Comparison of ENCODE assay signal across 1 cellular context in the genomic region with DNA sequence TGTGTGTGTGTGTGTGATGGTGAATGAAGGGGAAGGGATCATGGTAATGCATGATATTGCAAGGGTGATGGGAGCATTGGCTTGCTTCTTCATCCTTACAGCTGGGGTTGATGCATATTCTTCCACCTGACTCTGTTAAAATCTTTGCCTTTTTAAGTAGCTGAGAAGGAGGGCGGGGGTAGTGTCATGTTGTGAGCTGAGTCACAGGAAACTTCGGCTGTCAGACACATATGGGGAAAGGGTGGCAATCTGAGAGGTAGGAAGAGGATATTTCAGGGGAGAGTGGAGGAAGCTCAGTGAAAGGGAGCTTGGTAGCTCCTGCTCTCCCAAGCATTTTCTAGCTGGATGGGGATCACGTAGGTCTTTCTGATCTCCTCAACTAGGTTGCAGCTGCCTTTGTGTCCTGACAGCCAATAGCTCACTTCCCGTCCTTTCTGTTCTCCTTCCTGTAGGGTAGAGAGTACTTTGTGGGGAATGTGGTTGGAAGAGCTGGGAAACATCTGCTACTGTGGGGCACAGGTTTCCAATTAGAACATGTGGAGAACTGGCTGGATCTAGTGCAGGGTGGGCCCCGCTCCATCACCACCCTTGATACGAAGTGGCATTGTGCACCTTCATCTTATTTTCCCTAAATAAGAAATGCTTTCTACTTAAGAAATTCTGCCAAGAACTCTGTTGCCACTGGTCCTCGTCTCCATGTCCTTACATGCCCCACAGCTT.
TF ChIP-seq lines count a peak whose summit lies in the region.

No MANE protein-coding gene starts in this region.

TF ChIP-seq in WTC11, 78 proteins besides CTCF, POLR2A, EP300 and RAD21 (continued from another document):
- TF ChIP-seq ZNF671 (CRISPR knock-in tag; IDR thresholded peaks at IDR 0.05) (no peak), NR2C2 (CRISPR knock-in tag; IDR thresholded peaks at IDR 0.05) (no peak), JUN (CRISPR knock-in tag; IDR thresholded peaks at IDR 0.05) (no peak), SP1 (CRISPR knock-in tag; conservative IDR thresholded peaks at IDR 0.05) (no peak), ESRRA (CRISPR knock-in tag; IDR thresholded peaks at IDR 0.05; ENCODE audit: borderline replicate concordance) (no peak), NR3C1 (CRISPR knock-in tag; conservative IDR thresholded peaks at IDR 0.05; ENCODE audit: low read depth) (no peak)
- TF ChIP-seq, protein P1, sequence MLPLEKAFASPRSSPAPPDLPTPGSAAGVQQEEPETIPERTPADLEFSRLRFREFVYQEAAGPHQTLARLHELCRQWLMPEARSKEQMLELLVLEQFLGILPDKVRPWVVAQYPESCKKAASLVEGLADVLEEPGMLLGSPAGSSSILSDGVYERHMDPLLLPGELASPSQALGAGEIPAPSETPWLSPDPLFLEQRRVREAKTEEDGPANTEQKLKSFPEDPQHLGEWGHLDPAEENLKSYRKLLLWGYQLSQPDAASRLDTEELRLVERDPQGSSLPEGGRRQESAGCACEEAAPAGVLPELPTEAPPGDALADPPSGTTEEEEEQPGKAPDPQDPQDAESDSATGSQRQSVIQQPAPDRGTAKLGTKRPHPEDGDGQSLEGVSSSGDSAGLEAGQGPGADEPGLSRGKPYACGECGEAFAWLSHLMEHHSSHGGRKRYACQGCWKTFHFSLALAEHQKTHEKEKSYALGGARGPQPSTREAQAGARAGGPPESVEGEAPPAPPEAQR (CRISPR knock-in tag; IDR thresholded peaks at IDR 0.05), result no peak
- TF ChIP-seq, protein P2, sequence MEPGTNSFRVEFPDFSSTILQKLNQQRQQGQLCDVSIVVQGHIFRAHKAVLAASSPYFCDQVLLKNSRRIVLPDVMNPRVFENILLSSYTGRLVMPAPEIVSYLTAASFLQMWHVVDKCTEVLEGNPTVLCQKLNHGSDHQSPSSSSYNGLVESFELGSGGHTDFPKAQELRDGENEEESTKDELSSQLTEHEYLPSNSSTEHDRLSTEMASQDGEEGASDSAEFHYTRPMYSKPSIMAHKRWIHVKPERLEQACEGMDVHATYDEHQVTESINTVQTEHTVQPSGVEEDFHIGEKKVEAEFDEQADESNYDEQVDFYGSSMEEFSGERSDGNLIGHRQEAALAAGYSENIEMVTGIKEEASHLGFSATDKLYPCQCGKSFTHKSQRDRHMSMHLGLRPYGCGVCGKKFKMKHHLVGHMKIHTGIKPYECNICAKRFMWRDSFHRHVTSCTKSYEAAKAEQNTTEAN (CRISPR knock-in tag; IDR thresholded peaks at IDR 0.05), result no peak
